Comparison of ENCODE assay signal across 8 cellular contexts in genomic region chr5:131336791-131337683, GRCh38.
DNase-seq lines count a peak whose midpoint lies in the region; ATAC-seq, FAIRE-seq and TF ChIP-seq lines count a peak whose summit lies in the region.
"Not testable (repeated sequence)": the region's sequence is repeated elsewhere in the genome, so short reads cannot be mapped to it uniquely, and the experiment has no call there.

No MANE protein-coding gene starts in this region.

- POLR2A ChIA-PET in K562 (lab: Yijun Ruan, JAX): not testable (repeated sequence)

- H3K9me1 ChIP-seq in K562 (ENCODE audit: control insufficient read depth, insufficient read depth, low read length): not testable (repeated sequence)

- not testable (repeated sequence) for DNase-seq in CD4-positive, CD25-positive, alpha-beta regulatory T cell; activated CD4-positive, alpha-beta T cell treated with anti-CD3 and anti-CD28 coated beads, Interleukin-2, amount 10 ng/mL, durations not matched to agents 24 days and 14 days; activated T-cell treated with anti-CD3 and anti-CD28 coated beads, Interleukin-2, amount 50 U/mL, for 24 hours; K562 (ENCODE audit: extremely low read depth in 1 of 4, low spot score in 3 of 4); memory B cell (ENCODE audit: low spot score in 2 of 2); stimulated activated naive CD8-positive, alpha-beta T cell treated with anti-CD3 and anti-CD28 coated beads, Interleukin-15, amount 100 ng/mL, for 72 hours
- DNase-seq in T-helper 1 cell: peak in 3 of 5 donors; percentile 32 to 43 (median 37)
- peak; percentile 26 for DNase-seq in activated naive CD4-positive, alpha-beta T cell treated with Interleukin-2 at 50 U/mL for 16 hours

- not testable (repeated sequence) for TF ChIP-seq RAD21 in K562 (CRISPR knock-in tag; conservative IDR thresholded peaks at IDR 0.05 in 1 of 2, IDR thresholded peaks at IDR 0.05 in 1 of 2)

- H3K27ac ChIP-seq in CD4-positive, CD25-positive, alpha-beta regulatory T cell (ENCODE audit: insufficient read depth, low read length, poor library complexity, severe bottlenecking): peak overlapping the region; percentile 14
- H3K27ac ChIP-seq in K562 (ENCODE audit: extremely low read depth, low read depth, low read length): not testable (repeated sequence)

- BruUV-seq in K562 (replicated peaks; lab: Mats Ljungman, UMichigan): not testable (repeated sequence)

- CTCF ChIA-PET in K562 (lab: Yijun Ruan, JAX; ENCODE audit: low intra/inter-chr PET ratio): not testable (repeated sequence)

- FAIRE-seq in K562 (lab: Jason Lieb, UNC): not testable (repeated sequence)

- H3K4me1 ChIP-seq in CD4-positive, CD25-positive, alpha-beta regulatory T cell (ENCODE audit: control insufficient read depth, insufficient read depth, low read length, poor library complexity, severe bottlenecking): peaks cover 13% of the 10 kb centered on the region
- H3K4me1 ChIP-seq in K562 (replicated peaks in 1 of 2; ENCODE audit: control insufficient read depth in 2 of 2, insufficient read depth in 2 of 2, low read length in 2 of 2): not testable (repeated sequence)

- H3K9me3 Mint-ChIP-seq in CD4-positive, CD25-positive, alpha-beta regulatory T cell; activated CD4-positive, alpha-beta T cell treated with anti-CD3 and anti-CD28 coated beads, Interleukin-2, amount 10 ng/mL, durations not matched to agents 24 days and 14 days; memory B cell: not testable (repeated sequence)
- peaks cover 22% of the 10 kb centered on the region for H3K9me3 Mint-ChIP-seq in activated T-cell treated with anti-CD3 and anti-CD28 coated beads, Interleukin-2, amount 50 U/mL, for 24 hours
- peaks cover 16 to 22% of the 10 kb centered on the region in 2 donors for H3K9me3 Mint-ChIP-seq in stimulated activated naive CD8-positive, alpha-beta T cell treated with anti-CD3 and anti-CD28 coated beads, Interleukin-15, amount 100 ng/mL, for 72 hours

- not testable (repeated sequence) for TF ChIP-seq POLR2A in K562 (conservative IDR thresholded peaks at IDR 0.05)

- H3K36me3 ChIP-seq in CD4-positive, CD25-positive, alpha-beta regulatory T cell (ENCODE audit: control insufficient read depth, insufficient read depth, low read length); K562 (ENCODE audit: control insufficient read depth, insufficient read depth, low read length): not testable (repeated sequence)

- peaks cover 22% of the 10 kb centered on the region for H3K79me2 ChIP-seq in K562 (ENCODE audit: control insufficient read depth, insufficient read depth, low read length)

- not testable (repeated sequence) for H3K4me2 ChIP-seq in K562 (ENCODE audit: insufficient read depth, low read length)

- peaks cover 46 to 91% (median 66%) of the 10 kb centered on the region in 4 donors for H3K4me1 Mint-ChIP-seq in CD4-positive, CD25-positive, alpha-beta regulatory T cell
- peaks cover 59% of the 10 kb centered on the region for H3K4me1 Mint-ChIP-seq in activated CD4-positive, alpha-beta T cell treated with anti-CD3 and anti-CD28 coated beads, Interleukin-2, amount 10 ng/mL, durations not matched to agents 24 days and 14 days
- peaks cover 85% of the 10 kb centered on the region for H3K4me1 Mint-ChIP-seq in activated T-cell treated with anti-CD3 and anti-CD28 coated beads, Interleukin-2, amount 50 U/mL, for 24 hours (ENCODE audit: low read depth)
- peaks cover 42% of the 10 kb centered on the region for H3K4me1 Mint-ChIP-seq in memory B cell
- peaks cover 85% of the 10 kb centered on the region for H3K4me1 Mint-ChIP-seq in stimulated activated naive CD8-positive, alpha-beta T cell treated with anti-CD3 and anti-CD28 coated beads, Interleukin-15, amount 100 ng/mL, for 72 hours

- 95% methylated on average over 20 of the region's 22 CpGs for WGBS in K562 (ENCODE audit: insufficient coverage, low coverage, missing lambda C conversion rate)

- ATAC-seq in CD4-positive, CD25-positive, alpha-beta regulatory T cell (ENCODE audit: low read depth in 2 of 2); K562; memory B cell (ENCODE audit: low read depth); stimulated activated naive CD8-positive, alpha-beta T cell treated with anti-CD3 and anti-CD28 coated beads, Interleukin-15, amount 100 ng/mL, for 72 hours: not testable (repeated sequence)

- intact Hi-C loops in activated CD4-positive, alpha-beta T cell treated with anti-CD3 and anti-CD28 coated beads, Interleukin-2, amount 10 ng/mL, durations not matched to agents 24 days and 14 days (cut with micrococcal nuclease); K562 (cut with micrococcal nuclease): not testable (repeated sequence)

- peaks cover 42% of the 10 kb centered on the region for H3K36me3 Mint-ChIP-seq in CD4-positive, CD25-positive, alpha-beta regulatory T cell
- H3K36me3 Mint-ChIP-seq in activated CD4-positive, alpha-beta T cell treated with anti-CD3 and anti-CD28 coated beads, Interleukin-2, amount 10 ng/mL, durations not matched to agents 24 days and 14 days (ENCODE audit: low read depth): peaks cover 72% of the 10 kb centered on the region
- peaks cover 93% of the 10 kb centered on the region for H3K36me3 Mint-ChIP-seq in activated T-cell treated with anti-CD3 and anti-CD28 coated beads, Interleukin-2, amount 50 U/mL, for 24 hours (ENCODE audit: low read depth)
- peaks cover 39% of the 10 kb centered on the region for H3K36me3 Mint-ChIP-seq in memory B cell

- not testable (repeated sequence) for H3K9ac ChIP-seq in K562 (ENCODE audit: insufficient read depth in 1 of 2, low read depth in 2 of 2, low read length in 2 of 2)

- in situ Hi-C loops in K562 (cut with MboI): not testable (repeated sequence)

- H3K27me3 Mint-ChIP-seq in CD4-positive, CD25-positive, alpha-beta regulatory T cell; activated CD4-positive, alpha-beta T cell treated with anti-CD3 and anti-CD28 coated beads, Interleukin-2, amount 10 ng/mL, durations not matched to agents 24 days and 14 days; activated T-cell treated with anti-CD3 and anti-CD28 coated beads, Interleukin-2, amount 50 U/mL, for 24 hours; memory B cell; stimulated activated naive CD8-positive, alpha-beta T cell treated with anti-CD3 and anti-CD28 coated beads, Interleukin-15, amount 100 ng/mL, for 72 hours: not testable (repeated sequence)

- not testable (repeated sequence) for H2AFZ ChIP-seq in K562 (ENCODE audit: low read depth, low read length)

- H3K4me3 ChIP-seq in CD4-positive, CD25-positive, alpha-beta regulatory T cell (ENCODE audit: low read depth, low read length); K562: not testable (repeated sequence)

- H3K27ac Mint-ChIP-seq in CD4-positive, CD25-positive, alpha-beta regulatory T cell: peak overlapping the region in 2 of 3 donors; percentile 71
- peak overlapping the region; percentile 73 for H3K27ac Mint-ChIP-seq in activated CD4-positive, alpha-beta T cell treated with anti-CD3 and anti-CD28 coated beads, Interleukin-2, amount 10 ng/mL, durations not matched to agents 24 days and 14 days
- peak overlapping the region; percentile 63 for H3K27ac Mint-ChIP-seq in activated T-cell treated with anti-CD3 and anti-CD28 coated beads, Interleukin-2, amount 50 U/mL, for 24 hours
- peak overlapping the region; percentile 64 for H3K27ac Mint-ChIP-seq in memory B cell
- H3K27ac Mint-ChIP-seq in stimulated activated naive CD8-positive, alpha-beta T cell treated with anti-CD3 and anti-CD28 coated beads, Interleukin-15, amount 100 ng/mL, for 72 hours: peak overlapping the region in 1 of 2 donors; percentile 76

- not testable (repeated sequence) for TF ChIP-seq CTCF in K562 (IDR thresholded peaks at IDR 0.05 in 2 of 3, conservative IDR thresholded peaks at IDR 0.05 in 1 of 3; ENCODE audit: insufficient read depth in 2 of 3, low read depth in 1 of 3, low read length in 3 of 3)

- H3K4me3 Mint-ChIP-seq in CD4-positive, CD25-positive, alpha-beta regulatory T cell: peak overlapping the region in 2 of 4 donors; percentile 41 to 74
- H3K4me3 Mint-ChIP-seq in activated CD4-positive, alpha-beta T cell treated with anti-CD3 and anti-CD28 coated beads, Interleukin-2, amount 10 ng/mL, durations not matched to agents 24 days and 14 days: peak overlapping the region; percentile 55
- peak overlapping the region; percentile 59 for H3K4me3 Mint-ChIP-seq in activated T-cell treated with anti-CD3 and anti-CD28 coated beads, Interleukin-2, amount 50 U/mL, for 24 hours
- H3K4me3 Mint-ChIP-seq in memory B cell: not testable (repeated sequence)
- peak overlapping the region; percentile 53 to 76 for H3K4me3 Mint-ChIP-seq in stimulated activated naive CD8-positive, alpha-beta T cell treated with anti-CD3 and anti-CD28 coated beads, Interleukin-15, amount 100 ng/mL, for 72 hours

- H4K20me1 ChIP-seq in K562 (replicated peaks; ENCODE audit: control insufficient read depth, insufficient read depth, low read length): not testable (repeated sequence)

- H3K27me3 ChIP-seq in CD4-positive, CD25-positive, alpha-beta regulatory T cell (ENCODE audit: control insufficient read depth, insufficient read depth, low read length); K562 (ENCODE audit: control insufficient read depth in 2 of 2, insufficient read depth in 2 of 2, low read length in 2 of 2): not testable (repeated sequence)

- not testable (repeated sequence) for H3K9me3 ChIP-seq in CD4-positive, CD25-positive, alpha-beta regulatory T cell (ENCODE audit: control insufficient read depth in 2 of 2, low read length in 2 of 2); K562 (replicated peaks; ENCODE audit: control insufficient read depth, insufficient read depth, low read depth, low read length)

- not testable (repeated sequence) for TF ChIP-seq EP300 in K562 (IDR thresholded peaks at IDR 0.05; ENCODE audit: low read length)
